ENCODE assay signal across 22 cellular contexts in the genomic region with DNA sequence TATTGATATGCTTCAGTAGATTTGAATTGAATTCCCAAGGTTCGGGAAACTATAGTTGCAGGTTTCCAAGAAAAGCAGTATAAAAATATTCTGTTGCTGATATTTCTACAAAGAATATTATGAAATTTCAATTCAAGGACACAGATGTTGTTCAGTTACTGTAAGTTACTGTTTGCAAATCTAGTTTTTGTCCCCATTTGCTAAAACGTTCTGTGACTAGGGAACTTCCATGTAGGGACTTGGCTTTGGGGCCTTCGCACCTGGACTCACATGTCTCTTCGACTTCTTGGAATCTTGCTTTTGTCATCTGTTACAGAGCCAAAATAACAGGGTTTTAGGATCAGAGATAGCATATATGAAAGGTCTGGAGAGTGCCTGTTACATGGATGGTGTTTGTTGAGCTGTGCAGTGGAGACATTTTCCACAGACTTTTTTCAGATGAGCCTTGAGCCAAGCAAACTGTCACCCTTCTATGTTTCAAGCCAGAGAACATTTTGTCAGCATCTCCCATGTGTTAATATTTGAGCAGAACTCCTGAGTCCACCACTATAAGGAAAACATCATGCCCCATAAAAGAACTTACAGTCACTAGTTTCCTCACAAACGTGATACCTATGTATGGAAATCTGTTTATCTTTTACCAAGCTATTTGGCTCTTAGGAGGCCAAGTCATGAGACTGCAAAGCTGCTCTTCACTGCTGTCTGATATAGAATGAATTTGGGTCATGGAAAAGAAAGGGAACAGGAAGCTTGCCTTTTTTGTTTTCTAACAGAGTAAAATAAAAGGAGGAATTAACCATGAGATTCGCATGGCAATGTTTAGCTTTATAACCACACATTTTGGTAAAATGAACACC.
A peak's percentile ranks its signal among the peaks of the same experiment; 100 is the strongest.
DNase-seq lines count a peak whose midpoint lies in the region; ATAC-seq and TF ChIP-seq lines count a peak whose summit lies in the region.
"Had no signal": no experiment of that assay in that cellular context is flagged by ENCODE, and none has a peak within 500 bp of the region (broad histone marks: within the 10 kb centered on the region; RNA-seq: fewer than 3 reads in every experiment).

No MANE protein-coding gene starts in this region.

- TF ChIP-seq EP300 in gastroesophageal sphincter (IDR thresholded peaks at IDR 0.05) (no peak), sigmoid colon (IDR thresholded peaks at IDR 0.05) (peak in 1 of 4 donors; percentile 35)

- H3K9me3 ChIP-seq in heart left ventricle (no peaks in the 10 kb centered on the region), gastroesophageal sphincter (no peaks in the 10 kb centered on the region), sigmoid colon (no peaks in the 10 kb centered on the region)
- H3K9me3 ChIP-seq: SJSA1 had no signal

- H3K27me3 Mint-ChIP-seq in osteocyte (ENCODE audit: unreplicated experiment) = no peaks in the 10 kb centered on the region
- H3K27me3 Mint-ChIP-seq: CD4-positive, CD25-positive, alpha-beta regulatory T cell; IgD-negative memory B cell had no signal

- 65 to 71% (median 69%) methylated on average over 6 of the region's 6 CpGs for WGBS in heart left ventricle, 4 donors
- WGBS in gastroesophageal sphincter (ENCODE audit: low coverage in 1 of 2), 2 donors = 54 to 75% methylated on average over 4 to 6 of the region's 6 CpGs
- WGBS in sigmoid colon, 2 donors = 76 to 82% methylated on average over 6 of the region's 6 CpGs

- H3K36me3 Mint-ChIP-seq in osteocyte (ENCODE audit: unreplicated experiment) = no peaks in the 10 kb centered on the region
- H3K36me3 Mint-ChIP-seq: CD4-positive, CD25-positive, alpha-beta regulatory T cell had no signal

- ATAC-seq in heart left ventricle = peak; percentile 36 to 76 (median 63)
- peak; percentile 36 for ATAC-seq in gastroesophageal sphincter
- no peak for ATAC-seq in HG03520 (IDR thresholded peaks at IDR 0.05; ENCODE audit: unreplicated experiment)
- ATAC-seq: PC-3 had no signal

- TF ChIP-seq POLR2A in heart left ventricle (IDR thresholded peaks at IDR 0.05) = no peak
- no peak for TF ChIP-seq POLR2A in gastroesophageal sphincter (IDR thresholded peaks at IDR 0.05)
- TF ChIP-seq POLR2A in sigmoid colon (IDR thresholded peaks at IDR 0.05) = no peak

- no peaks in the 10 kb centered on the region for H3K9me3 Mint-ChIP-seq in osteocyte (ENCODE audit: unreplicated experiment)

- intact Hi-C loops in heart left ventricle (cut with DNase I) = loop anchor here in 1 of 10 donors (10.0 kb wide), 1 partner anchor 125 kb away; no protein-coding TSS in a partner anchor
- intact Hi-C loops in cardiac septum (cut with DNase I) = no loop called here
- intact Hi-C loops in sigmoid colon (cut with DNase I) = no loop called here
- intact Hi-C loops in head of caudate nucleus (cut with DNase I) = no loop called here

- H3K36me3 ChIP-seq in heart left ventricle (no peaks in the 10 kb centered on the region), gastroesophageal sphincter (no peaks in the 10 kb centered on the region), sigmoid colon (no peaks in the 10 kb centered on the region)
- H3K36me3 ChIP-seq: SJSA1 had no signal

- H3K27me3 ChIP-seq in heart left ventricle (no peaks in the 10 kb centered on the region), gastroesophageal sphincter (no peaks in the 10 kb centered on the region), sigmoid colon (no peaks in the 10 kb centered on the region)
- H3K27me3 ChIP-seq: SJSA1 had no signal

- H3K27ac ChIP-seq in heart left ventricle (peak overlapping the region in 4 of 12 donors; percentile 3 to 58 (median 11)), gastroesophageal sphincter (peak overlapping the region; percentile 32 to 68 (median 57)), sigmoid colon (peak overlapping the region; percentile 16 to 56 (median 36))
- H3K27ac ChIP-seq: GM23248, KMS-11, SJSA1 had no signal

- H3K4me1 Mint-ChIP-seq in osteocyte (ENCODE audit: unreplicated experiment) = peaks cover 21% of the 10 kb centered on the region
- H3K4me1 Mint-ChIP-seq: CD4-positive, CD25-positive, alpha-beta regulatory T cell; IgD-negative memory B cell had no signal

- peaks cover 0 to 21% (median 2%) of the 10 kb centered on the region in 12 donors for H3K4me1 ChIP-seq in heart left ventricle
- peaks cover 0 to 18% (median 0%) of the 10 kb centered on the region in 3 donors for H3K4me1 ChIP-seq in gastroesophageal sphincter
- H3K4me1 ChIP-seq in sigmoid colon = peaks cover 0 to 17% (median 15%) of the 10 kb centered on the region in 4 donors

- TF ChIP-seq CTCF in heart left ventricle (IDR thresholded peaks at IDR 0.05) (no peak), gastroesophageal sphincter (IDR thresholded peaks at IDR 0.05) (no peak), sigmoid colon (IDR thresholded peaks at IDR 0.05) (no peak), osteocyte (IDR thresholded peaks at IDR 0.05) (no peak)

- no peak overlapping the region for H3K4me3 ChIP-seq in heart left ventricle
- no peak overlapping the region for H3K4me3 ChIP-seq in gastroesophageal sphincter
- H3K4me3 ChIP-seq in sigmoid colon = no peak overlapping the region
- H3K4me3 ChIP-seq: GM23248, SJSA1 had no signal

- H3K4me3 Mint-ChIP-seq in osteocyte (ENCODE audit: unreplicated experiment) = no peak overlapping the region
- H3K4me3 Mint-ChIP-seq: CD4-positive, CD25-positive, alpha-beta regulatory T cell; IgD-negative memory B cell had no signal

- no peak overlapping the region for H3K27ac Mint-ChIP-seq in osteocyte (ENCODE audit: unreplicated experiment)
- H3K27ac Mint-ChIP-seq: CD4-positive, CD25-positive, alpha-beta regulatory T cell; IgD-negative memory B cell had no signal

- no peak for DNase-seq in heart left ventricle
- DNase-seq in cardiac septum (ENCODE audit: low spot score) = no peak
- DNase-seq in sigmoid colon = no peak
- DNase-seq in osteocyte (ENCODE audit: extremely low spot score, unreplicated experiment) = no peak
- no peak for DNase-seq in NCI-H128 (lab: John Stamatoyannopoulos, UW; ENCODE audit: unreplicated experiment)
- DNase-seq in head of caudate nucleus = no peak
- DNase-seq: CD4-positive, CD25-positive, alpha-beta regulatory T cell; GM23248; MM.1S; NCI-H1417; NCI-H1694; NCI-H2029 treated with DMSO at 0.1 percent for 48 hours; NCI-H446 treated with DMSO at 0.1 percent for 48 hours; NCI-H526; NCI-H82; NK-92 treated with Interleukin-12 subunit alpha and Interleukin-12 subunit beta, amount 100 ng/mL, for 24 hours had no signal
